Comparison of ENCODE assay signal across 31 cellular contexts in the genomic region with DNA sequence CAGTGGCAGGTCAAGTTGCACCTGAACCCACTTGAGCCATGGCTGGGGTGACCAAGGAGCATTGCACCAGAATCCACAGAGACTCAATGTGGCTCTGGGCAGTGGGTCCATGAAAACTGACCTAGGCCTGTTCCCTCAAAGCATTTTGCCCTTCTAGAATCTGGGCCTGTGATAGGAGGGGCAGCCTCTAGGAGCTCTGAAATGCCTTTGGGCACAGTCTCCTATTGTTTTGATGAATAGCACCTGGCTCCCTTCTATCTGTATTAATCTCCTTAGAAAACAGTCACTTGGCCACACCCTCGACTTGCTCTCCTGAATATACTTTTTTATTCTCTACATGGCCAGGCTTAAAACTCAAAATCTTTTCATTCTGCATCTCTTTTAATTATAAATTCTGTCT.
"Had no signal": no experiment of that assay in that cellular context is flagged by ENCODE, and none has a peak within 500 bp of the region (broad histone marks: within the 10 kb centered on the region; RNA-seq: fewer than 3 reads in every experiment).

No MANE protein-coding gene starts in this region.

- H3K4me3 ChIP-seq: adrenal gland, body of pancreas, breast epithelium had no signal

- H3K36me3 ChIP-seq: adrenal gland, breast epithelium had no signal

- H3K27ac ChIP-seq: adrenal gland, body of pancreas, breast epithelium had no signal

- DNase-seq: activated CD4-positive, alpha-beta memory T cell treated with anti-CD3 and anti-CD28 coated beads for 36 hours; activated CD4-positive, alpha-beta T cell treated with anti-CD3 and anti-CD28 coated beads for 4 hours; activated CD4-positive, alpha-beta T cell treated with anti-CD3 and anti-CD28 coated beads, Interleukin-2, amount 50 U/mL, for 1 hour; activated CD8-positive, alpha-beta memory T cell treated with anti-CD3 and anti-CD28 coated beads, Interleukin-2, amount 50 U/mL, for 4 hours; activated gamma-delta T cell treated with Interleukin-2 at 50 U/mL for 16 hours; activated naive CD4-positive, alpha-beta T cell treated with anti-CD3 and anti-CD28 coated beads for 36 hours; activated T-cell treated with anti-CD3 and anti-CD28 coated beads for 4 hours; activated T-cell treated with anti-CD3 and anti-CD28 coated beads, Interleukin-2, amount 50 U/mL, for 4 hours; adrenal gland; body of pancreas; KG1; MM.1S; MV-4-11; NCI-H1092; NCI-H146; NCI-H187; NCI-H2029 treated with DMSO at 0.1 percent for 48 hours; NCI-H2107; NCI-H226; NCI-H446 treated with DMSO at 0.1 percent for 48 hours; NCI-H524; NCI-H69; NK-92 treated with Interleukin-12 subunit alpha and Interleukin-12 subunit beta, amount 100 ng/mL, for 24 hours; OCI-M1; Right ventricle myocardium superior; SW 1271 had no signal

- H3K4me1 ChIP-seq: adrenal gland, body of pancreas, breast epithelium had no signal

- H3K9me3 ChIP-seq: adrenal gland, body of pancreas, breast epithelium had no signal

- H3K27ac Mint-ChIP-seq: activated CD4-positive, alpha-beta memory T cell treated with anti-CD3 and anti-CD28 coated beads for 36 hours; activated naive CD4-positive, alpha-beta T cell treated with anti-CD3 and anti-CD28 coated beads for 36 hours; activated naive CD4-positive, alpha-beta T cell treated with anti-CD3 and anti-CD28 coated beads, Interleukin-2, amount 50 U/mL, for 72 hours; activated T-helper 1 cell treated with anti-CD3 and anti-CD28 coated beads, Interleukin-12 subunit alpha, Interleukin-12 subunit beta, Interleukin-2, Interleukin-4 antibody, amounts not matched to agents 30 ng/mL and 10 ng/mL and 1 ng/mL, durations not matched to agents 14 hours and 24 hours and 36 hours; T-helper 2 cell treated with Interferon-gamma antibody and Interleukin-4, amounts not matched to agents 5 μg/mL and 100 μg/mL, for 36 hours had no signal

- H3K36me3 Mint-ChIP-seq: activated CD4-positive, alpha-beta memory T cell treated with anti-CD3 and anti-CD28 coated beads for 36 hours had no signal

- H3K4me3 Mint-ChIP-seq: activated CD4-positive, alpha-beta memory T cell treated with anti-CD3 and anti-CD28 coated beads for 36 hours; activated naive CD4-positive, alpha-beta T cell treated with anti-CD3 and anti-CD28 coated beads for 36 hours; activated T-cell treated with anti-CD3 and anti-CD28 coated beads, Interleukin-2, amount 50 U/mL, for 4 hours; activated T-helper 1 cell treated with anti-CD3 and anti-CD28 coated beads, Interleukin-12 subunit alpha, Interleukin-12 subunit beta, Interleukin-2, Interleukin-4 antibody, amounts not matched to agents 30 ng/mL and 10 ng/mL and 1 ng/mL, durations not matched to agents 14 hours and 24 hours and 36 hours; T-helper 2 cell treated with Interferon-gamma antibody and Interleukin-4, amounts not matched to agents 5 μg/mL and 100 μg/mL, for 36 hours had no signal

- ATAC-seq: activated CD4-positive, CD25-positive, alpha-beta regulatory T cell treated with anti-CD3 and anti-CD28 coated beads, Interleukin-2, amount 50 U/mL, for 24 hours; activated naive CD4-positive, alpha-beta T cell treated with anti-CD3 and anti-CD28 coated beads, Interleukin-2, amount 50 U/mL, for 72 hours; activated T-cell treated with anti-CD3 and anti-CD28 coated beads, Interleukin-2, amount 50 U/mL, for 4 hours; body of pancreas had no signal

- H3K9me3 Mint-ChIP-seq: activated CD4-positive, alpha-beta memory T cell treated with anti-CD3 and anti-CD28 coated beads for 36 hours; activated naive CD4-positive, alpha-beta T cell treated with anti-CD3 and anti-CD28 coated beads for 36 hours; activated T-cell treated with anti-CD3 and anti-CD28 coated beads, Interleukin-2, amount 50 U/mL, for 4 hours; activated T-helper 1 cell treated with anti-CD3 and anti-CD28 coated beads, Interleukin-12 subunit alpha, Interleukin-12 subunit beta, Interleukin-2, Interleukin-4 antibody, amounts not matched to agents 30 ng/mL and 10 ng/mL and 1 ng/mL, durations not matched to agents 14 hours and 24 hours and 36 hours; T-helper 2 cell treated with Interferon-gamma antibody and Interleukin-4, amounts not matched to agents 5 μg/mL and 100 μg/mL, for 36 hours had no signal

- H3K27me3 ChIP-seq: adrenal gland, body of pancreas, breast epithelium had no signal
